In the genomic region with DNA sequence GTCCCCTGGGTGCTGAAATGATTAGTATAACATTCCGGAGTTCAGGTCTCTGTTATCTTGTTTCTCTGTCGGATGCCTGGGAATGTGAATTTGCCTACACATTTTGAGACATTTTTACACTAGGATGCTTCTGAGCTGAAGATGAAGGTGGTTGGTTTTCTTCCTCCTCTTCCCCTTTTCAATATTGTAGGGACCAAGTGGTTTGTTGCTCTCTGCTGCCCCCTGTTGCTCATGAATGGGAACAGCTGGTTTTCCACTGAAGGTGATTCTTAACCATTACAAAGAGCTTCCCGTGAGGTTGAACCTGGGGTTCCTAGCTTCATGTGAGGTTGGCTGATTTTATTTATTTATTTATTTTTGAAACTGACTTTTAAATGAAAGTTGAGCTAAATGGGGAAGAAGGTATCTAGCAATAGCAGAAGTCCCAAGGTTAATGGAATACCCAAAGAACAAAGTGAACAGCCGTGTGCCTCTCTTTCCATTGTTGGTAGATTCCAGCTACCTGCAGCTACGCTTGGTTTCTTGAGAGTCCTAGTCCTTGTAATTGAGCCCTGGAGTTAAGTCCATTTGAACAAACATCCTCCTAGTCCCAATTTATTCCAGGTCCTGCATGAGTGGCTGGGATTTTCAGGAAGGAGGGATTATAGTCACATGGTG, we compare ENCODE assay signal across 8 cellular contexts.
DNase-seq lines count a peak whose midpoint lies in the region; ATAC-seq and TF ChIP-seq lines count a peak whose summit lies in the region.

No MANE protein-coding gene starts in this region.

- H3K4me1 ChIP-seq in adrenal gland (replicated peaks in 1 of 2): no peaks in the 10 kb centered on the region
- no peaks in the 10 kb centered on the region for H3K4me1 ChIP-seq in suprapubic skin

- H3K27ac ChIP-seq in adrenal gland: no peak overlapping the region
- H3K27ac ChIP-seq in suprapubic skin: no peak overlapping the region

- 37 to 52% (median 41%) methylated on average over 5 of the region's 5 CpGs for WGBS in adrenal gland, 4 donors
- 44% methylated on average over 5 of the region's 5 CpGs for whole genome bisulfite sequencing in suprapubic skin

- DNase-seq in activated T-cell treated with anti-CD3 and anti-CD28 coated beads for 48 hours (ENCODE audit: low read depth): peak; percentile 1
- DNase-seq in activated T-cell treated with anti-CD3 and anti-CD28 coated beads for 4 hours: no peak
- DNase-seq in MV-4-11 (lab: John Stamatoyannopoulos, UW): peak; percentile 42
- DNase-seq in adrenal gland: peak in 6 of 7 donors; percentile 12 to 70 (median 26)
- peak; percentile 45 for DNase-seq in left lobe of liver (ENCODE audit: low spot score)
- no peak for DNase-seq in suprapubic skin (ENCODE audit: low spot score in 2 of 2)
- DNase-seq in dedifferentiated amniotic fluid mesenchymal stem cell (ENCODE audit: extremely low spot score): no peak

- TF ChIP-seq POLR2A in adrenal gland (IDR thresholded peaks at IDR 0.05): no peak
- no peak for TF ChIP-seq POLR2A in suprapubic skin (IDR thresholded peaks at IDR 0.05)

- TF ChIP-seq CTCF in adrenal gland (IDR thresholded peaks at IDR 0.05) (peak; percentile 35 to 58 (median 41)), suprapubic skin (IDR thresholded peaks at IDR 0.05) (peak in 1 of 2 donors; percentile 36)

- intact Hi-C loops in adrenal gland (cut with DNase I): no loop called here

- TF ChIP-seq EP300 in suprapubic skin (IDR thresholded peaks at IDR 0.05): no peak

- H3K4me3 ChIP-seq in adrenal gland (no peak overlapping the region), suprapubic skin (no peak overlapping the region)

- ATAC-seq in left lobe of liver (peak; percentile 85), GM21528 (IDR thresholded peaks at IDR 0.05; ENCODE audit: low FRiP score, unreplicated experiment) (no peak)

- H3K9me3 ChIP-seq in adrenal gland (replicated peaks in 1 of 3): no peaks in the 10 kb centered on the region
- H3K9me3 ChIP-seq in suprapubic skin: peaks cover 3% of the 10 kb centered on the region

- H3K27me3 ChIP-seq in adrenal gland (no peaks in the 10 kb centered on the region), suprapubic skin (no peaks in the 10 kb centered on the region)

- no peaks in the 10 kb centered on the region for H3K36me3 ChIP-seq in adrenal gland (replicated peaks in 1 of 2)
- no peaks in the 10 kb centered on the region for H3K36me3 ChIP-seq in suprapubic skin

Comparison
In these comparisons a context has a peak if more than half of its experiments do, and no peak if none do; other contexts are left out.
1. DNase-seq: peak in activated T-cell treated with anti-CD3 and anti-CD28 coated beads for 48 hours (single experiment), MV-4-11 (single experiment), adrenal gland (6 of 7) and left lobe of liver (single experiment); none in activated T-cell treated with anti-CD3 and anti-CD28 coated beads for 4 hours (single experiment), suprapubic skin (0 of 2) and dedifferentiated amniotic fluid mesenchymal stem cell (single experiment).